Comparison of ENCODE assay signal across 8 cellular contexts in the genomic region with DNA sequence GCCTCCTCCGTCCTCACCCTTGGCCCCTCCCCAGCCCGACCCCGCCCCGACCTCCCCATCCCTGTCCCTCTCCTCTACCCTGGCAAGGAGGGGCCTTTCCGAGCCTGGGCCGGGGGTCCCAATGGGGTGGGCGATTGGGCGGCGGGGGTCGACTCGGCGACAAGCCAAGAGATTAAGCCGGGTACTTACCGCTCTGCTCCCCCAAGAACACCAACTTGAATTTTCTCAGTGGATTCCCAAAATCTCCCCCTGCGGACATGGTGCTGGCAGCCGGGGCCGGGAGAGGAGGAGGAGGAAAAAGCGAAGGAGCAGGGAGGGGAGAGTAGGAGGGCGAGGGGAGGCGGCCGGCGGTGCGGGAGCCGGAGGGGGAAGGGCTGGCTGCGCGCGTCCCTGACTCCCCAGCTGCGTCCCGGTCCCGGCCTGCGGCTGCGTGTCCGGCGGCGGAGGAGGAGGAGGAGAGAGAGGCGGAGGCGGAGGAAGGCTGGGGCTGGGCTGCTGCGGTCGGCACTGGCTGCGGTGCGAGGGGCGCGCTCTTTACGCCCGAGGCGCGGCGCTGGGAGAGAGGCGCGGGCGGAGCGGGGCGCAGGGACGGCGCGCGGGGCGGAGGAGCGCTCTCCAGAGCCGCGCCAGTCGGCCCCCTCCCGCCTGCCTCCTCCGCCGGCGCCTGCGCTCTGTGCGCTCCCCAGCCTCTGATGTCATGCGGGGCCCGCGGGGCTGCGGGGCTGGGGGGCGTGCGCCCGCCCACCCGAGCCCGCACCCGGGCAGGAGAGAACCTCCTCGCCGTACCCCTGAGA. TPM values are rescaled to one million over a fixed set of nuclear protein-coding genes. Genes with fewer than 3 reads are reported as not detected.
DNase-seq lines count a peak whose midpoint lies in the region; ATAC-seq and TF ChIP-seq lines count a peak whose summit lies in the region.

TSS of gene RAB6B (minus strand) at position 675 of the 794 bp plus-strand sequence. CDS start at position 259, 416 bp downstream.

- ATAC-seq in GM18498 (IDR thresholded peaks at IDR 0.05; ENCODE audit: unreplicated experiment) (peak; percentile 52), sciatic nerve (peak; percentile 81)

- intact Hi-C loops in breast epithelium (cut with DNase I; ENCODE audit: low total_unique reads), result no loop called here
- intact Hi-C loops in sciatic nerve (cut with DNase I), result no loop called here

- DNase-seq in AG10803 (ENCODE audit: low read depth) (peak; percentile 32), NCI-H526 (lab: John Stamatoyannopoulos, UW) (peak; percentile 4 to 84), breast epithelium (ENCODE audit: low spot score in 2 of 2) (no peak), sciatic nerve (ENCODE audit: low spot score) (peak; percentile 64), NK-92 (lab: John Stamatoyannopoulos, UW; ENCODE audit: unreplicated experiment) (no peak)
- DNase-seq in NK-92 treated with Interleukin-12 subunit alpha and Interleukin-12 subunit beta, amount 100 ng/mL, for 24 hours (lab: John Stamatoyannopoulos, UW), result no peak

- H3K4me1 ChIP-seq in breast epithelium (peaks cover 0 to 3% of the 10 kb centered on the region in 2 donors), iPS-20b (ENCODE audit: insufficient read depth, low read length) (peaks cover 7% of the 10 kb centered on the region; the same call in 1 of the 2 replicates)

- no peak within 1 kb of the TSS; the same call in 1 of the 2 replicates for H3K9ac ChIP-seq in iPS-20b (ENCODE audit: low read depth, low read length)

- H3K36me3 ChIP-seq in breast epithelium, result no peaks in the 10 kb centered on the region
- H3K36me3 ChIP-seq in iPS-20b (ENCODE audit: insufficient read depth, low read depth, low read length), result no peaks in the 10 kb centered on the region

- H3K27ac ChIP-seq in breast epithelium (peak within 1 kb of the TSS; percentile 38 to 64), iPS-20b (ENCODE audit: low read length) (no peak within 1 kb of the TSS)

- H3K9me3 ChIP-seq in breast epithelium (no peaks in the 10 kb centered on the region), iPS-20b (ENCODE audit: insufficient read depth, low read depth, low read length) (no peaks in the 10 kb centered on the region)

- no peak for TF ChIP-seq POLR2A in breast epithelium (IDR thresholded peaks at IDR 0.05)

- TF ChIP-seq CTCF in AG10803 (conservative IDR thresholded peaks at IDR 0.05; ENCODE audit: low read length), result no peak
- TF ChIP-seq CTCF in breast epithelium (IDR thresholded peaks at IDR 0.05), result no peak

- H3K27me3 ChIP-seq in breast epithelium, result no peaks in the 10 kb centered on the region
- peaks cover 52% of the 10 kb centered on the region for H3K27me3 ChIP-seq in iPS-20b (ENCODE audit: insufficient read depth, low read length)

- H3K4me3 ChIP-seq in AG10803 (ENCODE audit: low read length), result peak within 1 kb of the TSS; percentile 66
- H3K4me3 ChIP-seq in breast epithelium, result peak within 1 kb of the TSS; percentile 65 to 93 (median 70)
- H3K4me3 ChIP-seq in iPS-20b (ENCODE audit: low read length), result peak within 1 kb of the TSS; percentile 83

RNA-seq across cellular contexts. Expression of gene RAB6B, which starts in this region (rescaled TPM):
- total RNA-seq in breast epithelium (1 to 10 TPM; 1.8 to 3.9 (median 3.4) TPM), sciatic nerve (9.5 TPM)

Comparison
In these comparisons a context has a peak if more than half of its experiments do, and no peak if none do; other contexts are left out.
1. DNase-seq: peak in AG10803 (single experiment), NCI-H526 (2 of 2) and sciatic nerve (single experiment); none in breast epithelium (0 of 2), NK-92 treated with Interleukin-12 subunit alpha and Interleukin-12 subunit beta, amount 100 ng/mL, for 24 hours (single experiment) and NK-92 (single experiment).
2. Peak in every context shown above with its lines, with median percentiles within 50 percentile points of each other: H3K4me3 ChIP-seq.